Comparison of ENCODE assay signal across 8 cellular contexts in genomic region chr11:131588057-131588456, GRCh38.
"Had no signal": no experiment of that assay in that cellular context is flagged by ENCODE, and none has a peak within 500 bp of the region (broad histone marks: within the 10 kb centered on the region; RNA-seq: fewer than 3 reads in every experiment).

No MANE protein-coding gene starts in this region.

- H3K27ac ChIP-seq: HL-60 had no signal

- H3K36me3 Mint-ChIP-seq: IgD-negative memory B cell had no signal

- ATAC-seq: GM23338, HCT116, HepG2 had no signal

- H3K4me1 ChIP-seq: HAP-1 had no signal

- H3K4me3 Mint-ChIP-seq: GM23338, HFFc6, IgD-negative memory B cell had no signal

- H3K9me3 Mint-ChIP-seq: GM23338, HFFc6 had no signal

- H3K27ac Mint-ChIP-seq: GM23338, HFFc6, IgD-negative memory B cell had no signal

- H3K4me2 ChIP-seq: GM23338 had no signal

- H3K4me1 Mint-ChIP-seq: IgD-negative memory B cell had no signal

- H2AFZ ChIP-seq: GM23338 had no signal

- H3K9me3 ChIP-seq: HAP-1 had no signal

- H3K36me3 ChIP-seq: HAP-1 had no signal

- DNase-seq: H7, HFFc6 had no signal

- FAIRE-seq: HepG2 had no signal

- H3K27me3 Mint-ChIP-seq: IgD-negative memory B cell had no signal

- H3K4me3 ChIP-seq: GM23338, HAP-1 had no signal
